In the genomic region with DNA sequence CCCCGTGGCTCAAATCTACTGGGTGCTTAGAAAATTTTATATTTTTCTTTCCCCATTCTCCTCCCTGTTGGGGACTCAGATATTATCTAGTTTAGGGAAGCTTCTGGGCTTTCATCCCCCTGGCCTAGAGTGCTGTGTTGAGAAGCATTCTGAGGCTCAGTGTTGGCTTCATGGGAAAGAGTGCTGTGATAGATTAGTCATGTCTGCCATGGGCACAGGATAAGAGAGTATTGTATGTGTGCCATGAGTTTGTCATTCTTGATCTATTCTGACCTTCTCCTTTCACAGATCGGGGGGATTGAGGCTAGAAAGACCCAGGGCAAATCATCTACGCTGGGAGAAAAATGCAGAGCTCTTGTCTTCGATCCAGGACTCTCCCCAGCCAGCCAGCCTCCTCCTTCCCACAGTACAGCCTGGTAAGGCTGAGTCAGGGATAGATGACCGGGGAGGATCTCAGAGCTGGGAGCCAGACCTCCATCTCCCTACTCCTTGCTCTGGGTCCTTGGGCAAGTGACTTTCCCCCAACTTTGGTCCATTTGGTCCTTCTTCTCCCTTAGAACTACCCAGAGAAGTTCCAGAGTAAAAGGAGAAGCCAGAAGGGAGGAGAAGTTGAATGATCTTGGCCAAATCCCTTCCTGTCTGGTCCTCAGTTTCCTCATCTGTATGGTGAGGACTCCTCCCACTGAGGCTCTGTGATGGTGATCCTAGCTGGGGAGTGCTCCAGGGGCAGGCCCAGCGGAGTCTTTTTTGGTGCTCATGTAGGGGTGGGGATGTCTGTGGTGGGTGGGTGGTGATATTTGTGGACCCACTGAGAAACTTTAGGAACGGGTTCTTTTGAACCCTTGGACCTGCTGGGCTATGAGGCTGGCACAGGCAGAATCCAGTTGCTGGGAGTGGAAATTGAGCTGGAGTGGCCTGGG, we compare ENCODE assay signal across 1 cellular context.
TF ChIP-seq lines count a peak whose summit lies in the region.

No MANE protein-coding gene starts in this region.

TF ChIP-seq in H1, 55 proteins besides CTCF, POLR2A, EP300 and RAD21:
- TF ChIP-seq SP4 (IDR thresholded peaks at IDR 0.05; ENCODE audit: low read length) (no peak), CTBP2 (IDR thresholded peaks at IDR 0.05; ENCODE audit: borderline replicate concordance, insufficient read depth, insufficient read length, low read length) (no peak), CHD2 (IDR thresholded peaks at IDR 0.05; ENCODE audit: low read length) (no peak), POU5F1 (IDR thresholded peaks at IDR 0.05; ENCODE audit: low read depth, low read length) (no peak), CEBPB (IDR thresholded peaks at IDR 0.05; ENCODE audit: low read depth, low read length) (no peak), CBX8 (IDR thresholded peaks at IDR 0.05; ENCODE audit: borderline replicate concordance, low read depth, low read length) (no peak), SIRT6 (IDR thresholded peaks at IDR 0.05; ENCODE audit: low read length) (no peak), RXRA (IDR thresholded peaks at IDR 0.05; ENCODE audit: insufficient read depth, low read depth, low read length) (no peak), CBX5 (IDR thresholded peaks at IDR 0.05; ENCODE audit: low read depth, low read length) (no peak), MAFK (IDR thresholded peaks at IDR 0.05; ENCODE audit: low read depth, low read length) (no peak), TAF7 (optimal IDR thresholded peaks at IDR 0.05; ENCODE audit: borderline replicate concordance, low read depth, low read length) (no peak), RNF2 (IDR thresholded peaks at IDR 0.05; ENCODE audit: borderline replicate concordance, low read depth, low read length, missing control alignments, poor library complexity, severe bottlenecking) (no peak), EGR1 (IDR thresholded peaks at IDR 0.05; ENCODE audit: borderline replicate concordance, low read depth, low read length) (no peak), HDAC6 (IDR thresholded peaks at IDR 0.05; ENCODE audit: low read depth, low read length) (no peak), KDM4A (IDR thresholded peaks at IDR 0.05; ENCODE audit: low read depth, low read length, severe bottlenecking) (no peak)
- TF ChIP-seq, protein P1, sequence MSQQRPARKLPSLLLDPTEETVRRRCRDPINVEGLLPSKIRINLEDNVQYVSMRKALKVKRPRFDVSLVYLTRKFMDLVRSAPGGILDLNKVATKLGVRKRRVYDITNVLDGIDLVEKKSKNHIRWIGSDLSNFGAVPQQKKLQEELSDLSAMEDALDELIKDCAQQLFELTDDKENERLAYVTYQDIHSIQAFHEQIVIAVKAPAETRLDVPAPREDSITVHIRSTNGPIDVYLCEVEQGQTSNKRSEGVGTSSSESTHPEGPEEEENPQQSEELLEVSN (IDR thresholded peaks at IDR 0.05): no peak
